Comparison of ENCODE assay signal across 8 cellular contexts in genomic region chr10:46911151-46911876, GRCh38. TPM values are rescaled to one million over a fixed set of nuclear protein-coding genes. Genes with fewer than 3 reads are reported as not detected.
DNase-seq lines count a peak whose midpoint lies in the region; ATAC-seq and TF ChIP-seq lines count a peak whose summit lies in the region.
"Not testable (repeated sequence)": the region's sequence is repeated elsewhere in the genome, so short reads cannot be mapped to it uniquely, and the experiment has no call there.

Gene PTPN20 (plus strand): TSS chr10:46911428. CDS start chr10:46932500, 21,072 bp downstream.

- not testable (repeated sequence) for H3K9me3 Mint-ChIP-seq in T-helper 2 cell treated with Interferon-gamma antibody and Interleukin-4, amounts not matched to agents 5 μg/mL and 100 μg/mL, for 36 hours

- not testable (repeated sequence) for H3K4me1 Mint-ChIP-seq in T-helper 2 cell treated with Interferon-gamma antibody and Interleukin-4, amounts not matched to agents 5 μg/mL and 100 μg/mL, for 36 hours (ENCODE audit: low read depth)

- ATAC-seq in HG03045 (IDR thresholded peaks at IDR 0.05; ENCODE audit: unreplicated experiment) (peak; percentile 76), esophagus mucosa (peak; percentile 78), left colon (peak; percentile 97), aorta (ENCODE audit: low FRiP score) (peak; percentile 83)

- intact Hi-C loops in adrenal gland (cut with DNase I); left colon (cut with DNase I, micrococcal nuclease); aorta (cut with DNase I): not testable (repeated sequence)

- not testable (repeated sequence) for TF ChIP-seq CTCF in GM10248 (IDR thresholded peaks at IDR 0.05; ENCODE audit: control extremely low read depth, extremely low read depth, low read depth, missing control alignments)
- peak in 2 of 6 experiments; percentile 17 to 23 for TF ChIP-seq CTCF in adrenal gland (IDR thresholded peaks at IDR 0.05)

- not testable (repeated sequence) for H3K27me3 Mint-ChIP-seq in T-helper 2 cell treated with Interferon-gamma antibody and Interleukin-4, amounts not matched to agents 5 μg/mL and 100 μg/mL, for 36 hours (ENCODE audit: low read depth)

- not testable (repeated sequence) for H3K27ac Mint-ChIP-seq in T-helper 2 cell treated with Interferon-gamma antibody and Interleukin-4, amounts not matched to agents 5 μg/mL and 100 μg/mL, for 36 hours

- not testable (repeated sequence) for H3K27me3 ChIP-seq in adrenal gland; aorta (ENCODE audit: control insufficient read depth in 1 of 2, insufficient read depth in 2 of 2, low read length in 1 of 2)

- H3K4me3 ChIP-seq in adrenal gland; aorta (ENCODE audit: low read length in 2 of 2): not testable (repeated sequence)

- H3K36me3 ChIP-seq in adrenal gland (replicated peaks in 1 of 2); aorta (ENCODE audit: control insufficient read depth in 1 of 2, insufficient read depth in 2 of 2, low read length in 1 of 2): not testable (repeated sequence)

- CTCF ChIA-PET in GM10248 (lab: Yijun Ruan, JAX) = not testable (repeated sequence)

- H3K9me3 ChIP-seq in adrenal gland (replicated peaks in 1 of 3); aorta (ENCODE audit: control insufficient read depth, low read length): not testable (repeated sequence)

- peak within 1 kb of the TSS; percentile 51 for H3K4me3 Mint-ChIP-seq in T-helper 2 cell treated with Interferon-gamma antibody and Interleukin-4, amounts not matched to agents 5 μg/mL and 100 μg/mL, for 36 hours

- peak; percentile 4 for DNase-seq in GM10248 (ENCODE audit: extremely low spot score)
- DNase-seq in T-helper 2 cell treated with Interferon-gamma antibody and Interleukin-4, amounts not matched to agents 5 μg/mL and 100 μg/mL, for 36 hours (ENCODE audit: low spot score) = not testable (repeated sequence)
- peak; percentile 39 to 86 (median 74) for DNase-seq in adrenal gland
- DNase-seq in left colon = peak; percentile 27 to 55
- peak; percentile 10 for DNase-seq in putamen (ENCODE audit: low spot score)
- peak; percentile 71 to 81 for DNase-seq in aorta

- peak in 1 of 2 donors; percentile 45 for TF ChIP-seq POLR2A in adrenal gland (IDR thresholded peaks at IDR 0.05)

- H3K36me3 Mint-ChIP-seq in T-helper 2 cell treated with Interferon-gamma antibody and Interleukin-4, amounts not matched to agents 5 μg/mL and 100 μg/mL, for 36 hours (ENCODE audit: low read depth) = not testable (repeated sequence)

- POLR2A ChIA-PET in GM10248 (lab: Yijun Ruan, JAX) = not testable (repeated sequence)

- 7 to 22% (median 22%) methylated on average over 18 to 23 of the region's 50 CpGs; no CpG with 5 or more reads in 1 of the 4 donors for WGBS in adrenal gland, 4 donors
- WGBS in aorta, 2 donors = 7 to 8% methylated on average over 19 to 23 of the region's 50 CpGs

- H3K4me1 ChIP-seq in adrenal gland (replicated peaks in 1 of 2); aorta (ENCODE audit: control insufficient read depth in 1 of 2, insufficient read depth in 2 of 2, low read length in 2 of 2): not testable (repeated sequence)

- H3K27ac ChIP-seq in adrenal gland = peak within 1 kb of the TSS in 2 of 5 donors; percentile 54 to 60
- not testable (repeated sequence) for H3K27ac ChIP-seq in aorta (ENCODE audit: low read depth in 1 of 2, low read length in 2 of 2)

RNA-seq across cellular contexts. Expression of gene PTPN20, which starts in this region (rescaled TPM):
- 10 to 100 TPM in 4 of 8 donors, 1 to 10 TPM in 4; 4.3 to 27.2 (median 11.2) TPM for total RNA-seq in adrenal gland
- polyA plus RNA-seq in adrenal gland = 10 to 100 TPM in 1 of 3 donors, 1 to 10 TPM in 2; 3.2 to 18.2 (median 4.5) TPM
- total RNA-seq in esophagus mucosa = 1.8 TPM
- total RNA-seq in left colon = 1 to 10 TPM; 1.8 to 2.7 TPM
- total RNA-seq in aorta = 1 to 10 TPM; 4.8 to 8.2 TPM
- polyA plus RNA-seq in aorta = 1 to 10 TPM; 1.7 to 5.9 TPM
